ENCODE assay signal across 4 cellular contexts in genomic region chr16:22111629-22112028, GRCh38. TPM values are rescaled to one million over a fixed set of nuclear protein-coding genes. Genes with fewer than 3 reads are reported as not detected.
"Had no signal": no experiment of that assay in that cellular context is flagged by ENCODE, and none has a peak within 500 bp of the region (broad histone marks: within the 10 kb centered on the region; RNA-seq: fewer than 3 reads in every experiment).

No MANE protein-coding gene starts in this region.

RNA-seq across cellular contexts. Expression of gene VWA3A, which starts 19.3 kb away (rescaled TPM):
- total RNA-seq: HT-29, HT1080, IMR-90 had no signal
- polyA plus RNA-seq: IgD-negative memory B cell, IMR-90 had no signal

RNA-seq across cellular contexts. Expression of gene SDR42E2, which starts 50.7 kb away (rescaled TPM):
- total RNA-seq: HT1080, IMR-90 had no signal
- polyA plus RNA-seq: IMR-90 had no signal
